ENCODE assay signal across 18 cellular contexts in the genomic region with DNA sequence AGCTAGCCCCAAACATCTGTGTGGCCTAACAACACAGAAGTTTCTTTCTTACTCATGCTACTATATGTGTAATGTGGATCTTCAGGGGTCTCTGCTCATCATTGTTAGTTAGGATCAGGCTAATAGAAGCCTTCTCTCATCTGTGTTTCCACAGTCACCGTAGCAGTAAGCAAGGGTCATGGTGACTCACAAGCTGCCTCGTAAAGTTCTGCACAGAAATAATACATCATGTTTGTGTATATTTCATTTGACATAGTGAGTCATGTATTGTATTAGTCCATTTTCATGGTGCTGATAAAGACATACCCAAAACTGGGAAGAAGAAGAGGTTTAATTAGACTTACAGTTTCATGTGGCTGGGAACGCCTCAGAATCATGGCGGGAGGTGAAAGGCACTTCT. TPM values are rescaled to one million over a fixed set of nuclear protein-coding genes. Genes with fewer than 3 reads are reported as not detected.
DNase-seq lines count a peak whose midpoint lies in the region; ATAC-seq, FAIRE-seq and TF ChIP-seq lines count a peak whose summit lies in the region.
"Had no signal": no experiment of that assay in that cellular context is flagged by ENCODE, and none has a peak within 500 bp of the region (broad histone marks: within the 10 kb centered on the region; RNA-seq: fewer than 3 reads in every experiment).

No MANE protein-coding gene starts in this region.

- no peaks in the 10 kb centered on the region for H3K79me2 ChIP-seq in GM23248 (ENCODE audit: insufficient read depth)
- H3K79me2 ChIP-seq: hepatocyte had no signal

- peaks cover 15% of the 10 kb centered on the region; the same call in 1 of the 2 replicates for H3F3A ChIP-seq in GM23248 (ENCODE audit: insufficient read depth)

- H4K20me1 ChIP-seq in GM23248 (ENCODE audit: insufficient read depth), result no peaks in the 10 kb centered on the region

- DNase-seq in GM23248 (peak; percentile 83), RWPE1 (ENCODE audit: low spot score) (peak; percentile 4), fibroblast of peridontal ligament (ENCODE audit: extremely low read depth) (peak; percentile 71), small intestine (peak; percentile 16)
- no peak for DNase-seq in stimulated activated naive CD8-positive, alpha-beta T cell treated with anti-CD3 and anti-CD28 coated beads, Interleukin-15, Interleukin-2, amounts not matched to agents 100 U/mL and 50 U/mL, for 24 hours
- DNase-seq: activated CD4-positive, alpha-beta T cell treated with anti-CD3 and anti-CD28 coated beads for 4 hours; activated T-cell treated with anti-CD3 and anti-CD28 coated beads, Interleukin-2, amount 50 U/mL, for 48 hours; amygdala; left ventricle myocardium superior; natural killer cell; NCI-H526; right lobe of liver; RPMI8226; T-helper 17 cell had no signal

- CTCF ChIA-PET in RWPE1 (lab: Yijun Ruan, JAX), result no interaction called here

- no peak overlapping the region for H2AFZ ChIP-seq in GM23248
- H2AFZ ChIP-seq: hepatocyte had no signal

- WGBS in GM23248 (ENCODE audit: low coverage in 1 of 2, low lambda C conversion rate in 2 of 2, missing lambda C conversion rate in 2 of 2), 2 experiments, result 45 to 48% methylated on average over 4 of the region's 4 CpGs
- 56 to 76% (median 72%) methylated on average over 4 of the region's 4 CpGs for WGBS in small intestine, 3 donors

- FAIRE-seq in small intestine (lab: Jason Lieb, UNC), result no peak
- FAIRE-seq: HepG2 had no signal

- H3K9me2 ChIP-seq in GM23248 (ENCODE audit: insufficient read depth), result no peaks in the 10 kb centered on the region

- POLR2A ChIA-PET in RWPE1 (lab: Yijun Ruan, JAX; ENCODE audit: low non-redundant PET), result no interaction called here

- H3K36me3 ChIP-seq in GM23248 (ENCODE audit: low read depth), result no peaks in the 10 kb centered on the region
- H3K36me3 ChIP-seq in small intestine (ENCODE audit: control insufficient read depth in 2 of 2, insufficient read depth in 2 of 2, low read length in 2 of 2), result peaks cover 0 to 2% of the 10 kb centered on the region in 2 donors
- H3K36me3 ChIP-seq: right lobe of liver had no signal

- H3K4me1 ChIP-seq in GM23248 (ENCODE audit: insufficient read depth) (peaks cover 15% of the 10 kb centered on the region), small intestine (ENCODE audit: control insufficient read depth in 2 of 2, insufficient read depth in 1 of 2, low read depth in 1 of 2, low read length in 1 of 2) (peaks cover 0 to 2% of the 10 kb centered on the region in 2 donors)

- in situ Hi-C loops in GM23248 (cut with MboI), result no loop called here

- H3K4me2 ChIP-seq in GM23248 (ENCODE audit: unreplicated experiment), result no peak overlapping the region
- H3K4me2 ChIP-seq: hepatocyte had no signal

- no peak for TF ChIP-seq CTCF in RWPE1 (conservative IDR thresholded peaks at IDR 0.05; ENCODE audit: low read depth)

- H3K27me3 ChIP-seq in GM23248 (replicated peaks; ENCODE audit: insufficient read depth) (no peaks in the 10 kb centered on the region), small intestine (ENCODE audit: control insufficient read depth in 2 of 2, insufficient read depth in 2 of 2, low read length in 2 of 2) (no peaks in the 10 kb centered on the region)
- H3K27me3 ChIP-seq: hepatocyte, right lobe of liver had no signal

- H3K4me3 ChIP-seq in GM23248 (no peak overlapping the region), small intestine (ENCODE audit: low read depth in 1 of 2, low read length in 2 of 2) (no peak overlapping the region)
- H3K4me3 ChIP-seq: hepatocyte, right lobe of liver had no signal

- H3K27ac ChIP-seq in GM23248, result 0 out of 2 replicates have a peak overlapping the region, but pooled peaks have one; percentile 9
- H3K27ac ChIP-seq in RWPE1, result no peak overlapping the region
- no peak overlapping the region for H3K27ac ChIP-seq in small intestine (ENCODE audit: low read depth in 1 of 2, low read length in 1 of 2)
- H3K27ac ChIP-seq: hepatocyte, right lobe of liver had no signal

- ATAC-seq in GM18498 (IDR thresholded peaks at IDR 0.05; ENCODE audit: unreplicated experiment) (no peak), HG03025 (IDR thresholded peaks at IDR 0.05; ENCODE audit: low FRiP score, unreplicated experiment) (no peak)
- ATAC-seq in stimulated activated naive CD8-positive, alpha-beta T cell treated with anti-CD3 and anti-CD28 coated beads, Interleukin-15, Interleukin-2, amounts not matched to agents 100 U/mL and 50 U/mL, for 24 hours, result no peak
- ATAC-seq: HepG2, left ventricle myocardium superior, natural killer cell, right lobe of liver, T-helper 17 cell had no signal

- H3K9ac ChIP-seq in GM23248, result no peak overlapping the region

- H3K9me3 ChIP-seq in GM23248 (ENCODE audit: low read depth) (no peaks in the 10 kb centered on the region), small intestine (ENCODE audit: control insufficient read depth, low read depth) (no peaks in the 10 kb centered on the region)
- H3K9me3 ChIP-seq: right lobe of liver had no signal

RNA-seq across cellular contexts. Expression of a gene that starts 38.7 kb away (rescaled TPM):
- total RNA-seq in GM23248 (2014; rRNA removed; shearing (Covaris generic)), result 8.1 and 11.5 TPM in 2 replicates
- polyA plus RNA-seq in GM23248 (2016; fragmentation: Nextera tagmentation; extraction: Ambion mirVana), result 7.2 and 7.9 TPM in 2 replicates
- polyA plus RNA-seq in small intestine, result 10 to 100 TPM; 14.0 to 17.4 (median 15.7) TPM
- total RNA-seq: HepG2 had no signal
